1 cellular context compared by ENCODE assay signal in genomic region chr10:72228318-72228751, GRCh38.
TF ChIP-seq lines count a peak whose summit lies in the region.

No MANE protein-coding gene starts in this region.

TF ChIP-seq in GM23338, 12 proteins besides CTCF, POLR2A, EP300 and RAD21 (continued from another document):
- TF ChIP-seq, protein P1, sequence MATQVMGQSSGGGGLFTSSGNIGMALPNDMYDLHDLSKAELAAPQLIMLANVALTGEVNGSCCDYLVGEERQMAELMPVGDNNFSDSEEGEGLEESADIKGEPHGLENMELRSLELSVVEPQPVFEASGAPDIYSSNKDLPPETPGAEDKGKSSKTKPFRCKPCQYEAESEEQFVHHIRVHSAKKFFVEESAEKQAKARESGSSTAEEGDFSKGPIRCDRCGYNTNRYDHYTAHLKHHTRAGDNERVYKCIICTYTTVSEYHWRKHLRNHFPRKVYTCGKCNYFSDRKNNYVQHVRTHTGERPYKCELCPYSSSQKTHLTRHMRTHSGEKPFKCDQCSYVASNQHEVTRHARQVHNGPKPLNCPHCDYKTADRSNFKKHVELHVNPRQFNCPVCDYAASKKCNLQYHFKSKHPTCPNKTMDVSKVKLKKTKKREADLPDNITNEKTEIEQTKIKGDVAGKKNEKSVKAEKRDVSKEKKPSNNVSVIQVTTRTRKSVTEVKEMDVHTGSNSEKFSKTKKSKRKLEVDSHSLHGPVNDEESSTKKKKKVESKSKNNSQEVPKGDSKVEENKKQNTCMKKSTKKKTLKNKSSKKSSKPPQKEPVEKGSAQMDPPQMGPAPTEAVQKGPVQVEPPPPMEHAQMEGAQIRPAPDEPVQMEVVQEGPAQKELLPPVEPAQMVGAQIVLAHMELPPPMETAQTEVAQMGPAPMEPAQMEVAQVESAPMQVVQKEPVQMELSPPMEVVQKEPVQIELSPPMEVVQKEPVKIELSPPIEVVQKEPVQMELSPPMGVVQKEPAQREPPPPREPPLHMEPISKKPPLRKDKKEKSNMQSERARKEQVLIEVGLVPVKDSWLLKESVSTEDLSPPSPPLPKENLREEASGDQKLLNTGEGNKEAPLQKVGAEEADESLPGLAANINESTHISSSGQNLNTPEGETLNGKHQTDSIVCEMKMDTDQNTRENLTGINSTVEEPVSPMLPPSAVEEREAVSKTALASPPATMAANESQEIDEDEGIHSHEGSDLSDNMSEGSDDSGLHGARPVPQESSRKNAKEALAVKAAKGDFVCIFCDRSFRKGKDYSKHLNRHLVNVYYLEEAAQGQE (IDR thresholded peaks at IDR 0.05; ENCODE audit: unreplicated experiment) = no peak
- TF ChIP-seq, protein P2, sequence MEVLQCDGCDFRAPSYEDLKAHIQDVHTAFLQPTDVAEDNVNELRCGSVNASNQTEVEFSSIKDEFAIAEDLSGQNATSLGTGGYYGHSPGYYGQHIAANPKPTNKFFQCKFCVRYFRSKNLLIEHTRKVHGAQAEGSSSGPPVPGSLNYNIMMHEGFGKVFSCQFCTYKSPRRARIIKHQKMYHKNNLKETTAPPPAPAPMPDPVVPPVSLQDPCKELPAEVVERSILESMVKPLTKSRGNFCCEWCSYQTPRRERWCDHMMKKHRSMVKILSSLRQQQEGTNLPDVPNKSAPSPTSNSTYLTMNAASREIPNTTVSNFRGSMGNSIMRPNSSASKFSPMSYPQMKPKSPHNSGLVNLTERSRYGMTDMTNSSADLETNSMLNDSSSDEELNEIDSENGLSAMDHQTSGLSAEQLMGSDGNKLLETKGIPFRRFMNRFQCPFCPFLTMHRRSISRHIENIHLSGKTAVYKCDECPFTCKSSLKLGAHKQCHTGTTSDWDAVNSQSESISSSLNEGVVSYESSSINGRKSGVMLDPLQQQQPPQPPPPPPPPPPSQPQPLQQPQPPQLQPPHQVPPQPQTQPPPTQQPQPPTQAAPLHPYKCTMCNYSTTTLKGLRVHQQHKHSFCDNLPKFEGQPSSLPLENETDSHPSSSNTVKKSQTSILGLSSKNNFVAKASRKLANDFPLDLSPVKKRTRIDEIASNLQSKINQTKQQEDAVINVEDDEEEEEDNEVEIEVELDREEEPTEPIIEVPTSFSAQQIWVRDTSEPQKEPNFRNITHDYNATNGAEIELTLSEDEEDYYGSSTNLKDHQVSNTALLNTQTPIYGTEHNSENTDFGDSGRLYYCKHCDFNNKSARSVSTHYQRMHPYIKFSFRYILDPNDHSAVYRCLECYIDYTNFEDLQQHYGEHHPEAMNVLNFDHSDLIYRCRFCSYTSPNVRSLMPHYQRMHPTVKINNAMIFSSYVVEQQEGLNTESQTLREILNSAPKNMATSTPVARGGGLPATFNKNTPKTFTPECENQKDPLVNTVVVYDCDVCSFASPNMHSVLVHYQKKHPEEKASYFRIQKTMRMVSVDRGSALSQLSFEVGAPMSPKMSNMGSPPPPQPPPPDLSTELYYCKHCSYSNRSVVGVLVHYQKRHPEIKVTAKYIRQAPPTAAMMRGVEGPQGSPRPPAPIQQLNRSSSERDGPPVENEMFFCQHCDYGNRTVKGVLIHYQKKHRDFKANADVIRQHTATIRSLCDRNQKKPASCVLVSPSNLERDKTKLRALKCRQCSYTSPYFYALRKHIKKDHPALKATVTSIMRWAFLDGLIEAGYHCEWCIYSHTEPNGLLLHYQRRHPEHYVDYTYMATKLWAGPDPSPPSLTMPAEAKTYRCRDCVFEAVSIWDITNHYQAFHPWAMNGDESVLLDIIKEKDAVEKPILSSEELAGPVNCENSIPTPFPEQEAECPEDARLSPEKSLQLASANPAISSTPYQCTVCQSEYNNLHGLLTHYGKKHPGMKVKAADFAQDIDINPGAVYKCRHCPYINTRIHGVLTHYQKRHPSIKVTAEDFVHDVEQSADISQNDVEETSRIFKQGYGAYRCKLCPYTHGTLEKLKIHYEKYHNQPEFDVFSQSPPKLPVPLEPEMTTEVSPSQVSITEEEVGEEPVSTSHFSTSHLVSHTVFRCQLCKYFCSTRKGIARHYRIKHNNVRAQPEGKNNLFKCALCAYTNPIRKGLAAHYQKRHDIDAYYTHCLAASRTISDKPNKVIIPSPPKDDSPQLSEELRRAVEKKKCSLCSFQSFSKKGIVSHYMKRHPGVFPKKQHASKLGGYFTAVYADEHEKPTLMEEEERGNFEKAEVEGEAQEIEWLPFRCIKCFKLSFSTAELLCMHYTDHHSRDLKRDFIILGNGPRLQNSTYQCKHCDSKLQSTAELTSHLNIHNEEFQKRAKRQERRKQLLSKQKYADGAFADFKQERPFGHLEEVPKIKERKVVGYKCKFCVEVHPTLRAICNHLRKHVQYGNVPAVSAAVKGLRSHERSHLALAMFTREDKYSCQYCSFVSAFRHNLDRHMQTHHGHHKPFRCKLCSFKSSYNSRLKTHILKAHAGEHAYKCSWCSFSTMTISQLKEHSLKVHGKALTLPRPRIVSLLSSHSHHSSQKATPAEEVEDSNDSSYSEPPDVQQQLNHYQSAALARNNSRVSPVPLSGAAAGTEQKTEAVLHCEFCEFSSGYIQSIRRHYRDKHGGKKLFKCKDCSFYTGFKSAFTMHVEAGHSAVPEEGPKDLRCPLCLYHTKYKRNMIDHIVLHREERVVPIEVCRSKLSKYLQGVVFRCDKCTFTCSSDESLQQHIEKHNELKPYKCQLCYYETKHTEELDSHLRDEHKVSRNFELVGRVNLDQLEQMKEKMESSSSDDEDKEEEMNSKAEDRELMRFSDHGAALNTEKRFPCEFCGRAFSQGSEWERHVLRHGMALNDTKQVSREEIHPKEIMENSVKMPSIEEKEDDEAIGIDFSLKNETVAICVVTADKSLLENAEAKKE (CRISPR knock-in tag; IDR thresholded peaks at IDR 0.05) = no peak
TF ChIP-seq in GM23338: peak in this region for 0.
